9 cellular contexts compared by ENCODE assay signal in genomic region chr3:60086811-60087210, GRCh38.
DNase-seq lines count a peak whose midpoint lies in the region; ATAC-seq lines count a peak whose summit lies in the region.
"Had no signal": no experiment of that assay in that cellular context is flagged by ENCODE, and none has a peak within 500 bp of the region (broad histone marks: within the 10 kb centered on the region; RNA-seq: fewer than 3 reads in every experiment).

No MANE protein-coding gene starts in this region.

- ATAC-seq in activated CD4-positive, alpha-beta T cell treated with anti-CD3 and anti-CD28 coated beads for 36 hours, result peak; percentile 96
- ATAC-seq in activated naive CD8-positive, alpha-beta T cell treated with anti-CD3 and anti-CD28 coated beads, Interleukin-2, amount 50 U/mL, for 24 hours, result peak; percentile 97
- peak; percentile 99 for ATAC-seq in stimulated activated effector memory CD8-positive, alpha-beta T cell treated with anti-CD3 and anti-CD28 coated beads, Interleukin-12 subunit alpha, Interleukin-12 subunit beta, amount 100 ng/mL, for 72 hours

- H3K4me3 Mint-ChIP-seq in activated CD4-positive, alpha-beta T cell treated with anti-CD3 and anti-CD28 coated beads for 36 hours, result no peak overlapping the region
- H3K4me3 Mint-ChIP-seq in activated naive CD8-positive, alpha-beta T cell treated with anti-CD3 and anti-CD28 coated beads, Interleukin-2, amount 50 U/mL, for 24 hours, result no peak overlapping the region
- no peak overlapping the region for H3K4me3 Mint-ChIP-seq in stimulated activated effector memory CD8-positive, alpha-beta T cell treated with anti-CD3 and anti-CD28 coated beads, Interleukin-12 subunit alpha, Interleukin-12 subunit beta, amount 100 ng/mL, for 72 hours

- peaks cover 26% of the 10 kb centered on the region for H3K9me3 Mint-ChIP-seq in activated CD4-positive, alpha-beta T cell treated with anti-CD3 and anti-CD28 coated beads for 36 hours (ENCODE audit: low read depth)
- H3K9me3 Mint-ChIP-seq in activated naive CD8-positive, alpha-beta T cell treated with anti-CD3 and anti-CD28 coated beads, Interleukin-2, amount 50 U/mL, for 24 hours, result peaks cover 11% of the 10 kb centered on the region
- peaks cover 2% of the 10 kb centered on the region for H3K9me3 Mint-ChIP-seq in stimulated activated effector memory CD8-positive, alpha-beta T cell treated with anti-CD3 and anti-CD28 coated beads, Interleukin-12 subunit alpha, Interleukin-12 subunit beta, amount 100 ng/mL, for 72 hours

- CTCF ChIA-PET in activated CD4-positive, alpha-beta T cell treated with anti-CD3 and anti-CD28 coated beads for 36 hours (lab: Charles Lee), result interaction anchor here (0.8 kb wide), 1 partner anchor 22 kb away, joined by 4 read pairs; no protein-coding TSS in a partner anchor

- POLR2A ChIA-PET in activated CD4-positive, alpha-beta T cell treated with anti-CD3 and anti-CD28 coated beads for 36 hours (lab: Charles Lee), result no interaction called here

- peak; percentile 74 for DNase-seq in activated CD4-positive, alpha-beta T cell treated with anti-CD3 and anti-CD28 coated beads for 36 hours
- DNase-seq in activated CD4-positive, alpha-beta T cell treated with anti-CD3 and anti-CD28 coated beads for 1 hour, result no peak
- DNase-seq in Kasumi-1 (lab: John Stamatoyannopoulos, UW), result peak; percentile 47
- peak; percentile 31 for DNase-seq in activated naive CD8-positive, alpha-beta T cell treated with anti-CD3 and anti-CD28 coated beads, Interleukin-2, amount 50 U/mL, for 24 hours
- DNase-seq in stimulated activated effector memory CD8-positive, alpha-beta T cell treated with anti-CD3 and anti-CD28 coated beads, Interleukin-12 subunit alpha, Interleukin-12 subunit beta, amount 100 ng/mL, for 72 hours (ENCODE audit: low spot score in 2 of 2), result peak in 1 of 2 donors; percentile 62
- no peak for DNase-seq in mesenteric fat pad (ENCODE audit: low spot score)
- DNase-seq in mucosa of gallbladder (ENCODE audit: low spot score), result no peak
- DNase-seq in RPMI8226, result no peak
- DNase-seq: NCI-H1436 treated with DMSO at 0.1 percent for 48 hours had no signal

- peaks cover 36% of the 10 kb centered on the region for H3K36me3 Mint-ChIP-seq in activated CD4-positive, alpha-beta T cell treated with anti-CD3 and anti-CD28 coated beads for 36 hours (ENCODE audit: low read depth)
- peaks cover 3% of the 10 kb centered on the region for H3K36me3 Mint-ChIP-seq in activated naive CD8-positive, alpha-beta T cell treated with anti-CD3 and anti-CD28 coated beads, Interleukin-2, amount 50 U/mL, for 24 hours (ENCODE audit: low read depth)
- H3K36me3 Mint-ChIP-seq in stimulated activated effector memory CD8-positive, alpha-beta T cell treated with anti-CD3 and anti-CD28 coated beads, Interleukin-12 subunit alpha, Interleukin-12 subunit beta, amount 100 ng/mL, for 72 hours, result no peaks in the 10 kb centered on the region

- peaks cover 55% of the 10 kb centered on the region for H3K4me1 Mint-ChIP-seq in activated CD4-positive, alpha-beta T cell treated with anti-CD3 and anti-CD28 coated beads for 36 hours
- H3K4me1 Mint-ChIP-seq in activated naive CD8-positive, alpha-beta T cell treated with anti-CD3 and anti-CD28 coated beads, Interleukin-2, amount 50 U/mL, for 24 hours, result peaks cover 43% of the 10 kb centered on the region
- H3K4me1 Mint-ChIP-seq in stimulated activated effector memory CD8-positive, alpha-beta T cell treated with anti-CD3 and anti-CD28 coated beads, Interleukin-12 subunit alpha, Interleukin-12 subunit beta, amount 100 ng/mL, for 72 hours, result peaks cover 33% of the 10 kb centered on the region

- H3K27me3 Mint-ChIP-seq in activated CD4-positive, alpha-beta T cell treated with anti-CD3 and anti-CD28 coated beads for 36 hours, result no peaks in the 10 kb centered on the region
- H3K27me3 Mint-ChIP-seq in activated naive CD8-positive, alpha-beta T cell treated with anti-CD3 and anti-CD28 coated beads, Interleukin-2, amount 50 U/mL, for 24 hours, result no peaks in the 10 kb centered on the region

- intact Hi-C loops in activated CD4-positive, alpha-beta T cell treated with anti-CD3 and anti-CD28 coated beads for 36 hours (cut with DNase I, micrococcal nuclease), result loop anchor here in 1 of 2 experiments (2.0 to 10.0 kb wide), 3 partner anchors 278 to 1168 kb away; partner anchors contain the start of gene FHIT

- peak overlapping the region; percentile 84 for H3K27ac Mint-ChIP-seq in activated CD4-positive, alpha-beta T cell treated with anti-CD3 and anti-CD28 coated beads for 36 hours
- peak overlapping the region; percentile 55 for H3K27ac Mint-ChIP-seq in activated naive CD8-positive, alpha-beta T cell treated with anti-CD3 and anti-CD28 coated beads, Interleukin-2, amount 50 U/mL, for 24 hours
- H3K27ac Mint-ChIP-seq in stimulated activated effector memory CD8-positive, alpha-beta T cell treated with anti-CD3 and anti-CD28 coated beads, Interleukin-12 subunit alpha, Interleukin-12 subunit beta, amount 100 ng/mL, for 72 hours, result peak overlapping the region; percentile 34

Comparison
In these comparisons a context has a peak if more than half of its experiments do, and no peak if none do; other contexts are left out.
1. DNase-seq: peak in activated CD4-positive, alpha-beta T cell treated with anti-CD3 and anti-CD28 coated beads for 36 hours (single experiment), Kasumi-1 (2 of 2) and activated naive CD8-positive, alpha-beta T cell treated with anti-CD3 and anti-CD28 coated beads, Interleukin-2, amount 50 U/mL, for 24 hours (single experiment); none in activated CD4-positive, alpha-beta T cell treated with anti-CD3 and anti-CD28 coated beads for 1 hour (single experiment), mesenteric fat pad (single experiment), mucosa of gallbladder (single experiment) and RPMI8226 (single experiment).
2. H3K27ac Mint-ChIP-seq: peak in every context shown above with its lines; median percentile 84 in activated CD4-positive, alpha-beta T cell treated with anti-CD3 and anti-CD28 coated beads for 36 hours; 55 in activated naive CD8-positive, alpha-beta T cell treated with anti-CD3 and anti-CD28 coated beads, Interleukin-2, amount 50 U/mL, for 24 hours; 34 in stimulated activated effector memory CD8-positive, alpha-beta T cell treated with anti-CD3 and anti-CD28 coated beads, Interleukin-12 subunit alpha, Interleukin-12 subunit beta, amount 100 ng/mL, for 72 hours.
3. Peak in every context shown above with its lines, with median percentiles within 50 percentile points of each other: ATAC-seq.